9 cellular contexts compared by ENCODE assay signal in genomic region chr2:203583696-203584095, GRCh38. TPM values are rescaled to one million over a fixed set of nuclear protein-coding genes. Genes with fewer than 3 reads are reported as not detected.
DNase-seq lines count a peak whose midpoint lies in the region; ATAC-seq and TF ChIP-seq lines count a peak whose summit lies in the region.
"Had no signal": no experiment of that assay in that cellular context is flagged by ENCODE, and none has a peak within 500 bp of the region (broad histone marks: within the 10 kb centered on the region; RNA-seq: fewer than 3 reads in every experiment).

No MANE protein-coding gene starts in this region.

- peak; percentile 16 to 21 for DNase-seq in stimulated activated CD4-positive, alpha-beta T cell treated with anti-CD3 and anti-CD28 coated beads, Interleukin-2, amount 100 ng/mL, for 24 hours
- no peak for DNase-seq in stimulated activated CD4-positive, alpha-beta T cell treated with anti-CD3 and anti-CD28 coated beads, Interleukin-4, amount 100 ng/mL, for 4 hours
- DNase-seq in activated naive CD4-positive, alpha-beta T cell treated with anti-CD3 and anti-CD28 coated beads, Interleukin-2, amount 10 ng/mL, durations not matched to agents 7 days and 5 days, result peak; percentile 25
- DNase-seq in suprapubic skin (ENCODE audit: low spot score in 2 of 2), result no peak
- DNase-seq in retina, result no peak
- DNase-seq in iPS-NIHi7 (ENCODE audit: extremely low spot score), result no peak

- 71% methylated on average over 2 of the region's 2 CpGs for WGBS in suprapubic skin

- peak overlapping the region; percentile 46 for H3K4me2 ChIP-seq in skeletal muscle satellite cell (ENCODE audit: low read length)

- H3K27ac Mint-ChIP-seq in activated naive CD4-positive, alpha-beta T cell treated with anti-CD3 and anti-CD28 coated beads, Interleukin-2, amount 10 ng/mL, durations not matched to agents 7 days and 5 days, result no peak overlapping the region
- H3K27ac Mint-ChIP-seq: activated naive CD4-positive, alpha-beta T cell treated with anti-CD3 and anti-CD28 coated beads, Interleukin-2, amount 50 U/mL, for 24 hours had no signal

- no peak overlapping the region for H3K27ac ChIP-seq in suprapubic skin

- no peaks in the 10 kb centered on the region for H3K9me3 ChIP-seq in skeletal muscle satellite cell (replicated peaks; ENCODE audit: low read length)
- H3K9me3 ChIP-seq in suprapubic skin, result no peaks in the 10 kb centered on the region

- H3K36me3 Mint-ChIP-seq in activated naive CD4-positive, alpha-beta T cell treated with anti-CD3 and anti-CD28 coated beads, Interleukin-2, amount 10 ng/mL, durations not matched to agents 7 days and 5 days, result no peaks in the 10 kb centered on the region
- H3K36me3 Mint-ChIP-seq: activated naive CD4-positive, alpha-beta T cell treated with anti-CD3 and anti-CD28 coated beads, Interleukin-2, amount 50 U/mL, for 24 hours had no signal

- H3K4me1 ChIP-seq in skeletal muscle satellite cell (ENCODE audit: control insufficient read depth, insufficient read depth, low read length) (peaks cover 41% of the 10 kb centered on the region), suprapubic skin (peaks cover 53% of the 10 kb centered on the region)

- no peak overlapping the region for H3K4me3 ChIP-seq in skeletal muscle satellite cell (ENCODE audit: low read length)
- no peak overlapping the region for H3K4me3 ChIP-seq in suprapubic skin

- no peaks in the 10 kb centered on the region for H3K36me3 ChIP-seq in skeletal muscle satellite cell (ENCODE audit: insufficient read depth, low read length)
- H3K36me3 ChIP-seq in suprapubic skin, result no peaks in the 10 kb centered on the region

- ATAC-seq in HG03354 (IDR thresholded peaks at IDR 0.05; ENCODE audit: poor library complexity, severe bottlenecking, unreplicated experiment), result peak; percentile 51

- CTCF ChIA-PET in activated naive CD4-positive, alpha-beta T cell treated with anti-CD3 and anti-CD28 coated beads, Interleukin-2, amount 10 ng/mL, durations not matched to agents 7 days and 5 days (lab: Charles Lee), result interaction anchor here (1.4 kb wide), 1 partner anchor 231 kb away, joined by 3 read pairs; no protein-coding TSS in a partner anchor

- H3K9ac ChIP-seq in skeletal muscle satellite cell (ENCODE audit: low read depth, low read length), result no peak overlapping the region

- no peak for TF ChIP-seq POLR2A in suprapubic skin (IDR thresholded peaks at IDR 0.05)

- no peak for TF ChIP-seq CTCF in suprapubic skin (IDR thresholded peaks at IDR 0.05)

- peaks cover 9% of the 10 kb centered on the region for H3K27me3 Mint-ChIP-seq in activated naive CD4-positive, alpha-beta T cell treated with anti-CD3 and anti-CD28 coated beads, Interleukin-2, amount 10 ng/mL, durations not matched to agents 7 days and 5 days
- H3K27me3 Mint-ChIP-seq: activated naive CD4-positive, alpha-beta T cell treated with anti-CD3 and anti-CD28 coated beads, Interleukin-2, amount 50 U/mL, for 24 hours had no signal

- H3K9me3 Mint-ChIP-seq in activated naive CD4-positive, alpha-beta T cell treated with anti-CD3 and anti-CD28 coated beads, Interleukin-2, amount 10 ng/mL, durations not matched to agents 7 days and 5 days, result no peaks in the 10 kb centered on the region
- H3K9me3 Mint-ChIP-seq: activated naive CD4-positive, alpha-beta T cell treated with anti-CD3 and anti-CD28 coated beads, Interleukin-2, amount 50 U/mL, for 24 hours had no signal

- H3K4me3 Mint-ChIP-seq in activated naive CD4-positive, alpha-beta T cell treated with anti-CD3 and anti-CD28 coated beads, Interleukin-2, amount 10 ng/mL, durations not matched to agents 7 days and 5 days, result no peak overlapping the region
- H3K4me3 Mint-ChIP-seq: activated naive CD4-positive, alpha-beta T cell treated with anti-CD3 and anti-CD28 coated beads, Interleukin-2, amount 50 U/mL, for 24 hours had no signal

- H3K27me3 ChIP-seq in skeletal muscle satellite cell (ENCODE audit: control insufficient read depth, insufficient read depth, low read length), result no peaks in the 10 kb centered on the region
- H3K27me3 ChIP-seq in suprapubic skin, result no peaks in the 10 kb centered on the region

- no peak for TF ChIP-seq EP300 in suprapubic skin (IDR thresholded peaks at IDR 0.05)

- H3K4me1 Mint-ChIP-seq in activated naive CD4-positive, alpha-beta T cell treated with anti-CD3 and anti-CD28 coated beads, Interleukin-2, amount 10 ng/mL, durations not matched to agents 7 days and 5 days, result peaks cover 27% of the 10 kb centered on the region

RNA-seq across cellular contexts. Expression of gene RAPH1, which starts 48.6 kb away (rescaled TPM):
- total RNA-seq in skeletal muscle satellite cell (2012; rRNA removed), result 25.1 and 29.9 TPM in 2 replicates
- 10 to 100 TPM; 38.3 to 58.2 (median 49.3) TPM for total RNA-seq in suprapubic skin

Comparison
In these comparisons a context has a peak if more than half of its experiments do, and no peak if none do; other contexts are left out.
1. DNase-seq: peak in stimulated activated CD4-positive, alpha-beta T cell treated with anti-CD3 and anti-CD28 coated beads, Interleukin-2, amount 100 ng/mL, for 24 hours (2 of 2) and activated naive CD4-positive, alpha-beta T cell treated with anti-CD3 and anti-CD28 coated beads, Interleukin-2, amount 10 ng/mL, durations not matched to agents 7 days and 5 days (single experiment); none in stimulated activated CD4-positive, alpha-beta T cell treated with anti-CD3 and anti-CD28 coated beads, Interleukin-4, amount 100 ng/mL, for 4 hours (0 of 2), suprapubic skin (0 of 2), retina (single experiment) and iPS-NIHi7 (single experiment).